18 cellular contexts compared by ENCODE assay signal in the genomic region with DNA sequence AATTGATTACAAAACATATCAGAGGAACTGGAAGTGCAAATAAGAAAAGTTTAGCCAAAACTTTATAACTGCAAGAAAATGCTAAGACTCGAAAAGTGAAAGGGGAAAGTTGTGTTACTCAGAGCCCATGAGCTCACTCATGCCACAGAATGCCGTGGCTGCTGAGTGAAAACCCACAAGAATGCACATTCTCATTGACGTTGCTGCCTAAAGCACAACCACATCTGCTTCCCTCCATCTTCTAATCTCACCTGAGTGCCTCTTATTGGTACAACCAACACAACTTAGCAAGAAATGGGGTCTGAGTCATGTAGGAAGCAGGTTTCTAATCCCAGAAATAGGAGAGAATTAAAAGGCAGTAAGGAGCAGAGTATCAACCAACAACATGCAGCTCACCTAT.
DNase-seq lines count a peak whose midpoint lies in the region; FAIRE-seq and TF ChIP-seq lines count a peak whose summit lies in the region.
"Had no signal": no experiment of that assay in that cellular context is flagged by ENCODE, and none has a peak within 500 bp of the region (broad histone marks: within the 10 kb centered on the region; RNA-seq: fewer than 3 reads in every experiment).

No MANE protein-coding gene starts in this region.

- H3K79me2 ChIP-seq in keratinocyte (ENCODE audit: control insufficient read depth, insufficient read depth, low read length) = no peaks in the 10 kb centered on the region

- no peaks in the 10 kb centered on the region for H3K27me3 ChIP-seq in keratinocyte (ENCODE audit: control insufficient read depth, extremely low read depth, insufficient read depth, low read length)
- no peaks in the 10 kb centered on the region for H3K27me3 ChIP-seq in small intestine (ENCODE audit: control insufficient read depth in 2 of 2, insufficient read depth in 2 of 2, low read length in 2 of 2)
- H3K27me3 ChIP-seq in Peyer's patch = no peaks in the 10 kb centered on the region
- H3K27me3 ChIP-seq in tibial artery = no peaks in the 10 kb centered on the region
- H3K27me3 ChIP-seq: ascending aorta, right lobe of liver, SJSA1 had no signal

- H4K20me1 ChIP-seq in keratinocyte (ENCODE audit: control insufficient read depth, extremely low read depth, insufficient read depth, low read length) = no peaks in the 10 kb centered on the region

- in situ Hi-C loops in astrocyte of the cerebellum (cut with HindIII; ENCODE audit: low sequenced_read_pairs) = no loop called here

- no peak for TF ChIP-seq CTCF in astrocyte of the cerebellum (IDR thresholded peaks at IDR 0.05; ENCODE audit: low read depth, low read length, missing control alignments)
- TF ChIP-seq CTCF in keratinocyte (optimal IDR thresholded peaks at IDR 0.05 in 1 of 3, IDR thresholded peaks at IDR 0.05 in 1 of 3, conservative IDR thresholded peaks at IDR 0.05 in 1 of 3; ENCODE audit: extremely low read depth in 1 of 3, insufficient read depth in 2 of 3, low read length in 3 of 3) = no peak
- no peak for TF ChIP-seq CTCF in Peyer's patch (IDR thresholded peaks at IDR 0.05)
- no peak for TF ChIP-seq CTCF in tibial artery (IDR thresholded peaks at IDR 0.05)

- H3K9ac ChIP-seq in keratinocyte (ENCODE audit: control insufficient read depth, extremely low read depth, insufficient read depth, low read length) = no peak overlapping the region

- intact Hi-C loops in tibial artery (cut with DNase I; ENCODE audit: low total_unique reads) = no loop called here

- no peak overlapping the region for H3K4me2 ChIP-seq in keratinocyte (ENCODE audit: control insufficient read depth, extremely low read depth, insufficient read depth, low read depth, low read length)

- no peaks in the 10 kb centered on the region for H3K4me1 ChIP-seq in keratinocyte (ENCODE audit: control insufficient read depth, extremely low read depth, insufficient read depth, low read length)
- no peaks in the 10 kb centered on the region for H3K4me1 ChIP-seq in small intestine (ENCODE audit: control insufficient read depth in 2 of 2, insufficient read depth in 1 of 2, low read depth in 1 of 2, low read length in 1 of 2)
- H3K4me1 ChIP-seq in Peyer's patch = no peaks in the 10 kb centered on the region
- no peaks in the 10 kb centered on the region for H3K4me1 ChIP-seq in tibial artery
- H3K4me1 ChIP-seq: ascending aorta, right lobe of liver had no signal

- H3K27ac ChIP-seq in keratinocyte (ENCODE audit: control insufficient read depth, insufficient read depth, low read length) (no peak overlapping the region), small intestine (ENCODE audit: low read depth in 1 of 2, low read length in 1 of 2) (no peak overlapping the region), Peyer's patch (no peak overlapping the region), tibial artery (no peak overlapping the region)
- H3K27ac ChIP-seq: ascending aorta, neutrophil, right lobe of liver, SJSA1 had no signal

- H3K9me1 ChIP-seq in keratinocyte (ENCODE audit: control insufficient read depth, extremely low read depth, insufficient read depth, low read length) = no peaks in the 10 kb centered on the region

- H2AFZ ChIP-seq in keratinocyte (ENCODE audit: control insufficient read depth, low read length) = no peak overlapping the region

- 74 to 88% (median 83%) methylated on average over 3 of the region's 3 CpGs for WGBS in small intestine, 3 donors

- dilution Hi-C loops in keratinocyte (cut with MboI; ENCODE audit: extremely low pct_ligation_motif_present, low sequenced_read_pairs) = no loop called here

- FAIRE-seq in keratinocyte (lab: Jason Lieb, UNC) = peak; percentile 87
- no peak for FAIRE-seq in small intestine (lab: Jason Lieb, UNC)

- H3K36me3 ChIP-seq in keratinocyte (ENCODE audit: control insufficient read depth in 2 of 2, extremely low read depth in 1 of 2, insufficient read depth in 2 of 2, low read length in 2 of 2) (no peaks in the 10 kb centered on the region), small intestine (ENCODE audit: control insufficient read depth in 2 of 2, insufficient read depth in 2 of 2, low read length in 2 of 2) (no peaks in the 10 kb centered on the region), Peyer's patch (no peaks in the 10 kb centered on the region), tibial artery (no peaks in the 10 kb centered on the region)
- H3K36me3 ChIP-seq: ascending aorta, neutrophil, right lobe of liver, SJSA1 had no signal

- H3K9me3 ChIP-seq in keratinocyte (ENCODE audit: control insufficient read depth, low read depth, low read length) = no peaks in the 10 kb centered on the region
- no peaks in the 10 kb centered on the region for H3K9me3 ChIP-seq in small intestine (ENCODE audit: control insufficient read depth, low read depth)
- H3K9me3 ChIP-seq in Peyer's patch = no peaks in the 10 kb centered on the region
- H3K9me3 ChIP-seq in tibial artery = no peaks in the 10 kb centered on the region
- H3K9me3 ChIP-seq: ascending aorta, neutrophil, right lobe of liver, SJSA1 had no signal

- peak; percentile 64 for DNase-seq in AG20443 (ENCODE audit: low spot score)
- peak; percentile 38 for DNase-seq in Jurkat, Clone E6-1 (ENCODE audit: low read depth, low spot score)
- peak; percentile 43 for DNase-seq in astrocyte of the cerebellum (ENCODE audit: low read depth)
- peak; percentile 76 for DNase-seq in keratinocyte (ENCODE audit: low read depth, low spot score)
- no peak for DNase-seq in small intestine
- no peak for DNase-seq in Peyer's patch
- DNase-seq in NCI-H1105 (lab: John Stamatoyannopoulos, UW) = no peak
- no peak for DNase-seq in tibial artery
- DNase-seq: activated CD4-positive, alpha-beta memory T cell treated with anti-CD3 and anti-CD28 coated beads, Interleukin-2, amount 10 ng/mL, durations not matched to agents 7 days and 5 days; AML-193; mesendoderm; NCI-H1048; NCI-H2171; right lobe of liver; stimulated activated CD4-positive, alpha-beta T cell treated with anti-CD3 and anti-CD28 coated beads, Interleukin-4, amount 100 ng/mL, for 24 hours had no signal

- no peak overlapping the region for H3K4me3 ChIP-seq in Jurkat, Clone E6-1 (ENCODE audit: low read length)
- H3K4me3 ChIP-seq in astrocyte of the cerebellum (ENCODE audit: low read depth, low read length) (no peak overlapping the region), keratinocyte (ENCODE audit: control insufficient read depth in 2 of 3, extremely low read depth in 1 of 3, insufficient read depth in 2 of 3, low read depth in 1 of 3, low read length in 3 of 3) (no peak overlapping the region), small intestine (ENCODE audit: low read depth in 1 of 2, low read length in 2 of 2) (no peak overlapping the region), Peyer's patch (no peak overlapping the region), tibial artery (no peak overlapping the region)
- H3K4me3 ChIP-seq: ascending aorta, right lobe of liver, SJSA1 had no signal

- TF ChIP-seq POLR2A in Peyer's patch (IDR thresholded peaks at IDR 0.05) = no peak

Comparison
In these comparisons a context has a peak if more than half of its experiments do, and no peak if none do; other contexts are left out.
1. DNase-seq: peak in AG20443 (single experiment), Jurkat, Clone E6-1 (single experiment), astrocyte of the cerebellum (single experiment) and keratinocyte (single experiment); none in small intestine (single experiment), Peyer's patch (0 of 3), NCI-H1105 (single experiment) and tibial artery (0 of 2).